In the genomic region with DNA sequence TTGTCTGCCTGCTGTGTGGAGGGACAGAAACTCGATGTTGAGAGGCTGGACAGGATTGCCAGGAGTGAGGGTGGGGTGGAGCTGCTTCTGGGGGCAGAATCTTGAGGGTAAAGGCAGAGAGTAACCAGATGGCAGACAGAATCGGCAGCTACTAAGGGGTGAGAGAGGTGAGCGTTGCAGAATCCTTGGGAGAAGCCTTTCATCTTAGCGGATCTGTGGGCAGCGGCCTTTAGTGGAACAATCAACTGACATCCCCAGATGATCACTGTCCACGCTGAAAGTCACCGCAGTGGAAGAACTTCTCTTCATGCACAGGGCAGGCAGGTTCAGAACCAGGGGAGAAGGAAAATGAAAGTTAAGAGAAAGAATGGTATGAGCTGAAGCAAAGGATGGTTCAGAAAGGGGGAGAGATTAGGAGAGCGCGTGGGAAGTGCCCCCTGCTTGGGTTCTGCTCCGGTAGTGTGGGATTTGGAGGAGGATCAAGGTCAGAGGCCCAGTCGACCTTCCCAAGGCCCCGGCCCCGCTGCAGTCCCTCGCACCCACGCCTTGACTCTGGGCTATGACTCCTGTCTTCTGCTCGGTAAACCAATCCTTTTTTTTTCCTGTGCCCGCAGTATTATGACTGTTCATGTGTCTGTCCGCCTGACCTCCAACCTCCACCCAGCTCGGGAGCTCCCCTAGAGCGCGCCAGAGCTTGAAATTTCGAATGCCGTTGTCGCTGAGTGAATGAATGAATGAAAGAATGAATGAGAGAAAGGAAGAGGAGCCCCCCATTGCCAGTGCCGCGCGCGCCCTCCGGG, we compare ENCODE assay signal across 1 cellular context.
A peak's percentile ranks its signal among the peaks of the same experiment; 100 is the strongest.
TF ChIP-seq lines count a peak whose summit lies in the region.

No MANE protein-coding gene starts in this region.

TF ChIP-seq in K562, 482 proteins besides CTCF, POLR2A, EP300 and RAD21 (continues in another document):
- TF ChIP-seq SIN3A (IDR thresholded peaks at IDR 0.05; ENCODE audit: borderline replicate concordance in 2 of 2, control insufficient read depth in 1 of 2, low read depth in 2 of 2, low read length in 2 of 2) (0 out of 4 replicates have a peak, but pooled peaks of 1 of the 2 experiments have one; percentile 7), PHB (CRISPR knock-in tag; IDR thresholded peaks at IDR 0.05) (no peak), SMAD4 (CRISPR knock-in tag; conservative IDR thresholded peaks at IDR 0.05) (no peak), XRCC5 (IDR thresholded peaks at IDR 0.05; ENCODE audit: low read depth, low read length) (0 out of 2 replicates have a peak, but pooled peaks have one; percentile 9), SREBF1 (IDR thresholded peaks at IDR 0.05; ENCODE audit: borderline replicate concordance, low read depth, low read length) (no peak), EGR1 (conservative IDR thresholded peaks at IDR 0.05) (peak; percentile 64), NELFE (IDR thresholded peaks at IDR 0.05; ENCODE audit: insufficient read depth, insufficient read length) (no peak), JUN (IDR thresholded peaks at IDR 0.05; ENCODE audit: borderline replicate concordance, low read depth, low read length) (no peak), JUN (CRISPR knock-in tag; IDR thresholded peaks at IDR 0.05; ENCODE audit: borderline replicate concordance) (no peak), MCM3 (IDR thresholded peaks at IDR 0.05) (no peak), TEAD4 (IDR thresholded peaks at IDR 0.05; ENCODE audit: low read length) (peak; percentile 0; the same call in 1 of the 2 replicates), TEAD4 (CRISPR knock-in tag; IDR thresholded peaks at IDR 0.05; ENCODE audit: borderline replicate concordance) (no peak), ELF2 (CRISPR knock-in tag; IDR thresholded peaks at IDR 0.05) (no peak), ZNF699 (CRISPR knock-in tag; IDR thresholded peaks at IDR 0.05; ENCODE audit: insufficient replicate concordance) (no peak), CREBBP (IDR thresholded peaks at IDR 0.05; ENCODE audit: low read depth, low read length) (no peak), ZFX (CRISPR knock-in tag; IDR thresholded peaks at IDR 0.05) (no peak; the same call in 1 of the 2 replicates), ZNF395 (CRISPR knock-in tag; IDR thresholded peaks at IDR 0.05) (no peak), ZNF197 (CRISPR knock-in tag; IDR thresholded peaks at IDR 0.05; ENCODE audit: low read depth) (no peak), ZNF830 (CRISPR knock-in tag; IDR thresholded peaks at IDR 0.05) (no peak), BMI1 (IDR thresholded peaks at IDR 0.05; ENCODE audit: low read length) (no peak), SAP30 (IDR thresholded peaks at IDR 0.05; ENCODE audit: borderline replicate concordance, insufficient read depth, low read depth, low read length, poor library complexity, severe bottlenecking) (no peak), SMARCA4 (IDR thresholded peaks at IDR 0.05) (0 out of 2 replicates have a peak, but pooled peaks have one; percentile 27), SMARCE1 (IDR thresholded peaks at IDR 0.05) (peak; percentile 44; the same call in 1 of the 2 replicates), ZBTB1 (CRISPR knock-in tag; IDR thresholded peaks at IDR 0.05; ENCODE audit: borderline replicate concordance, low read depth) (peak; percentile 43; the same call in 1 of the 2 replicates), RBFOX2 (IDR thresholded peaks at IDR 0.05; ENCODE audit: low read depth, low read length) (no peak), ETS2 (tag; IDR thresholded peaks at IDR 0.05; ENCODE audit: borderline replicate concordance, poor library complexity, severe bottlenecking) (no peak), SAFB2 (IDR thresholded peaks at IDR 0.05; ENCODE audit: borderline replicate concordance, low read depth, low read length, severe bottlenecking) (no peak), NKRF (IDR thresholded peaks at IDR 0.05; ENCODE audit: borderline replicate concordance) (peak; percentile 68; the same call in 1 of the 2 replicates), XRCC3 (IDR thresholded peaks at IDR 0.05) (no peak), ZNF263 (CRISPR knock-in tag; IDR thresholded peaks at IDR 0.05; ENCODE audit: borderline replicate concordance) (0 out of 2 replicates have a peak, but pooled peaks have one; percentile 8), ZNF407 (IDR thresholded peaks at IDR 0.05; ENCODE audit: low read depth) (no peak), RBM39 (optimal IDR thresholded peaks at IDR 0.05; ENCODE audit: low read depth, low read length) (no peak), ZMIZ1 (IDR thresholded peaks at IDR 0.05; ENCODE audit: low read depth in 2 of 2, low read length in 2 of 2) (no peak)
- TF ChIP-seq, protein P1, sequence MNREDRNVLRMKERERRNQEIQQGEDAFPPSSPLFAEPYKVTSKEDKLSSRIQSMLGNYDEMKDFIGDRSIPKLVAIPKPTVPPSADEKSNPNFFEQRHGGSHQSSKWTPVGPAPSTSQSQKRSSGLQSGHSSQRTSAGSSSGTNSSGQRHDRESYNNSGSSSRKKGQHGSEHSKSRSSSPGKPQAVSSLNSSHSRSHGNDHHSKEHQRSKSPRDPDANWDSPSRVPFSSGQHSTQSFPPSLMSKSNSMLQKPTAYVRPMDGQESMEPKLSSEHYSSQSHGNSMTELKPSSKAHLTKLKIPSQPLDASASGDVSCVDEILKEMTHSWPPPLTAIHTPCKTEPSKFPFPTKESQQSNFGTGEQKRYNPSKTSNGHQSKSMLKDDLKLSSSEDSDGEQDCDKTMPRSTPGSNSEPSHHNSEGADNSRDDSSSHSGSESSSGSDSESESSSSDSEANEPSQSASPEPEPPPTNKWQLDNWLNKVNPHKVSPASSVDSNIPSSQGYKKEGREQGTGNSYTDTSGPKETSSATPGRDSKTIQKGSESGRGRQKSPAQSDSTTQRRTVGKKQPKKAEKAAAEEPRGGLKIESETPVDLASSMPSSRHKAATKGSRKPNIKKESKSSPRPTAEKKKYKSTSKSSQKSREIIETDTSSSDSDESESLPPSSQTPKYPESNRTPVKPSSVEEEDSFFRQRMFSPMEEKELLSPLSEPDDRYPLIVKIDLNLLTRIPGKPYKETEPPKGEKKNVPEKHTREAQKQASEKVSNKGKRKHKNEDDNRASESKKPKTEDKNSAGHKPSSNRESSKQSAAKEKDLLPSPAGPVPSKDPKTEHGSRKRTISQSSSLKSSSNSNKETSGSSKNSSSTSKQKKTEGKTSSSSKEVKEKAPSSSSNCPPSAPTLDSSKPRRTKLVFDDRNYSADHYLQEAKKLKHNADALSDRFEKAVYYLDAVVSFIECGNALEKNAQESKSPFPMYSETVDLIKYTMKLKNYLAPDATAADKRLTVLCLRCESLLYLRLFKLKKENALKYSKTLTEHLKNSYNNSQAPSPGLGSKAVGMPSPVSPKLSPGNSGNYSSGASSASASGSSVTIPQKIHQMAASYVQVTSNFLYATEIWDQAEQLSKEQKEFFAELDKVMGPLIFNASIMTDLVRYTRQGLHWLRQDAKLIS (CRISPR knock-in tag; IDR thresholded peaks at IDR 0.05), result peak; percentile 45; the same call in 1 of the 2 replicates
- TF ChIP-seq, protein P2, sequence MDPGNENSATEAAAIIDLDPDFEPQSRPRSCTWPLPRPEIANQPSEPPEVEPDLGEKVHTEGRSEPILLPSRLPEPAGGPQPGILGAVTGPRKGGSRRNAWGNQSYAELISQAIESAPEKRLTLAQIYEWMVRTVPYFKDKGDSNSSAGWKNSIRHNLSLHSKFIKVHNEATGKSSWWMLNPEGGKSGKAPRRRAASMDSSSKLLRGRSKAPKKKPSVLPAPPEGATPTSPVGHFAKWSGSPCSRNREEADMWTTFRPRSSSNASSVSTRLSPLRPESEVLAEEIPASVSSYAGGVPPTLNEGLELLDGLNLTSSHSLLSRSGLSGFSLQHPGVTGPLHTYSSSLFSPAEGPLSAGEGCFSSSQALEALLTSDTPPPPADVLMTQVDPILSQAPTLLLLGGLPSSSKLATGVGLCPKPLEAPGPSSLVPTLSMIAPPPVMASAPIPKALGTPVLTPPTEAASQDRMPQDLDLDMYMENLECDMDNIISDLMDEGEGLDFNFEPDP (CRISPR knock-in tag; IDR thresholded peaks at IDR 0.05), result no peak
